In genomic region chr4:183100827-183101226, GRCh38 we compare ENCODE assay signal across 11 cellular contexts. TPM values are rescaled to one million over a fixed set of nuclear protein-coding genes. Genes with fewer than 3 reads are reported as not detected.
DNase-seq lines count a peak whose midpoint lies in the region; ATAC-seq and TF ChIP-seq lines count a peak whose summit lies in the region.
"Had no signal": no experiment of that assay in that cellular context is flagged by ENCODE, and none has a peak within 500 bp of the region (broad histone marks: within the 10 kb centered on the region; RNA-seq: fewer than 3 reads in every experiment).

No MANE protein-coding gene starts in this region.

- no peaks in the 10 kb centered on the region for H3K36me3 Mint-ChIP-seq in activated naive CD4-positive, alpha-beta T cell treated with anti-CD3 and anti-CD28 coated beads, Interleukin-2, amount 10 ng/mL, durations not matched to agents 7 days and 5 days
- no peaks in the 10 kb centered on the region for H3K36me3 Mint-ChIP-seq in activated CD8-positive, alpha-beta memory T cell treated with anti-CD3 and anti-CD28 coated beads, Interleukin-2, amount 10 ng/mL, durations not matched to agents 7 days and 5 days

- CTCF ChIA-PET in activated naive CD4-positive, alpha-beta T cell treated with anti-CD3 and anti-CD28 coated beads, Interleukin-2, amount 10 ng/mL, durations not matched to agents 7 days and 5 days (lab: Charles Lee) = no interaction called here
- CTCF ChIA-PET in activated CD8-positive, alpha-beta memory T cell treated with anti-CD3 and anti-CD28 coated beads, Interleukin-2, amount 10 ng/mL, durations not matched to agents 7 days and 5 days (lab: Charles Lee) = interaction anchor here (1.0 kb wide), 1 partner anchor 10 kb away, joined by 3 read pairs; no protein-coding TSS in a partner anchor

- H3K27me3 ChIP-seq in adipocyte (replicated peaks; ENCODE audit: control insufficient read depth, insufficient read depth, low read length) = no peaks in the 10 kb centered on the region
- no peaks in the 10 kb centered on the region for H3K27me3 ChIP-seq in kidney epithelial cell (ENCODE audit: control insufficient read depth, insufficient read depth, low read length)
- H3K27me3 ChIP-seq in testis = no peaks in the 10 kb centered on the region

- H3K9ac ChIP-seq in adipocyte (ENCODE audit: low read length) = peak overlapping the region; percentile 92

- ATAC-seq in activated CD8-positive, alpha-beta memory T cell treated with anti-CD3 and anti-CD28 coated beads, Interleukin-2, amount 10 ng/mL, durations not matched to agents 7 days and 5 days = no peak
- ATAC-seq: left lobe of liver had no signal

- peak overlapping the region; percentile 18 for H3K4me3 Mint-ChIP-seq in activated naive CD4-positive, alpha-beta T cell treated with anti-CD3 and anti-CD28 coated beads, Interleukin-2, amount 10 ng/mL, durations not matched to agents 7 days and 5 days
- H3K4me3 Mint-ChIP-seq in activated CD8-positive, alpha-beta memory T cell treated with anti-CD3 and anti-CD28 coated beads, Interleukin-2, amount 10 ng/mL, durations not matched to agents 7 days and 5 days = no peak overlapping the region

- no peaks in the 10 kb centered on the region for H3K9me3 Mint-ChIP-seq in activated naive CD4-positive, alpha-beta T cell treated with anti-CD3 and anti-CD28 coated beads, Interleukin-2, amount 10 ng/mL, durations not matched to agents 7 days and 5 days
- H3K9me3 Mint-ChIP-seq in activated CD8-positive, alpha-beta memory T cell treated with anti-CD3 and anti-CD28 coated beads, Interleukin-2, amount 10 ng/mL, durations not matched to agents 7 days and 5 days (ENCODE audit: low read depth) = no peaks in the 10 kb centered on the region

- peaks cover 59% of the 10 kb centered on the region for H3K27me3 Mint-ChIP-seq in activated naive CD4-positive, alpha-beta T cell treated with anti-CD3 and anti-CD28 coated beads, Interleukin-2, amount 10 ng/mL, durations not matched to agents 7 days and 5 days
- peaks cover 54% of the 10 kb centered on the region for H3K27me3 Mint-ChIP-seq in activated CD8-positive, alpha-beta memory T cell treated with anti-CD3 and anti-CD28 coated beads, Interleukin-2, amount 10 ng/mL, durations not matched to agents 7 days and 5 days

- TF ChIP-seq POLR2A in testis (IDR thresholded peaks at IDR 0.05) = no peak

- no peaks in the 10 kb centered on the region for H3K9me3 ChIP-seq in adipocyte (ENCODE audit: control insufficient read depth, low read length)
- no peaks in the 10 kb centered on the region for H3K9me3 ChIP-seq in testis

- no peaks in the 10 kb centered on the region for H3K36me3 ChIP-seq in adipocyte (ENCODE audit: control insufficient read depth, insufficient read depth, low read length, severe bottlenecking)
- no peaks in the 10 kb centered on the region for H3K36me3 ChIP-seq in kidney epithelial cell (ENCODE audit: control insufficient read depth, insufficient read depth, low read length)
- no peaks in the 10 kb centered on the region for H3K36me3 ChIP-seq in testis (ENCODE audit: low read depth, missing control alignments)

- H3K27ac Mint-ChIP-seq in activated naive CD4-positive, alpha-beta T cell treated with anti-CD3 and anti-CD28 coated beads, Interleukin-2, amount 10 ng/mL, durations not matched to agents 7 days and 5 days = no peak overlapping the region
- H3K27ac Mint-ChIP-seq in activated CD8-positive, alpha-beta memory T cell treated with anti-CD3 and anti-CD28 coated beads, Interleukin-2, amount 10 ng/mL, durations not matched to agents 7 days and 5 days = no peak overlapping the region

- H3K4me1 ChIP-seq in adipocyte (ENCODE audit: control insufficient read depth, insufficient read depth, low read length) (peaks cover 33% of the 10 kb centered on the region), testis (peaks cover 6% of the 10 kb centered on the region)

- H3K27ac ChIP-seq in testis = no peak overlapping the region

- no peak for TF ChIP-seq CTCF in kidney epithelial cell (IDR thresholded peaks at IDR 0.05; ENCODE audit: insufficient read depth, low read length, poor library complexity, severe bottlenecking)
- TF ChIP-seq CTCF in testis (IDR thresholded peaks at IDR 0.05) = no peak

- 38 to 41% methylated on average over 6 of the region's 6 CpGs for whole genome bisulfite sequencing in testis, 2 donors

- intact Hi-C loops in testis (cut with DNase I; ENCODE audit: low total_unique reads) = no loop called here

- H3K4me3 ChIP-seq in adipocyte (ENCODE audit: low read length) (peak overlapping the region; percentile 91), kidney epithelial cell (ENCODE audit: low read depth, low read length) (peak overlapping the region; percentile 88), testis (peak overlapping the region in 1 of 2 donors; percentile 95)

- no peak for DNase-seq in activated naive CD4-positive, alpha-beta T cell treated with anti-CD3 and anti-CD28 coated beads, Interleukin-2, amount 10 ng/mL, durations not matched to agents 7 days and 5 days
- DNase-seq in activated naive CD4-positive, alpha-beta T cell treated with anti-CD3 and anti-CD28 coated beads, Interleukin-2, amount 50 U/mL, for 16 hours = no peak
- DNase-seq in adipocyte (ENCODE audit: low read depth) (no peak), kidney epithelial cell (ENCODE audit: low read depth) (no peak), testis (peak; percentile 40), C1 segment of cervical spinal cord (lab: John Stamatoyannopoulos, UW) (no peak), germinal center (ENCODE audit: low spot score) (no peak)
- DNase-seq in activated CD8-positive, alpha-beta memory T cell treated with anti-CD3 and anti-CD28 coated beads, Interleukin-2, amount 10 ng/mL, durations not matched to agents 7 days and 5 days = no peak
- DNase-seq: NCI-H187; stimulated activated naive CD4-positive, alpha-beta T cell had no signal

- H3K4me1 Mint-ChIP-seq in activated naive CD4-positive, alpha-beta T cell treated with anti-CD3 and anti-CD28 coated beads, Interleukin-2, amount 10 ng/mL, durations not matched to agents 7 days and 5 days = peaks cover 2% of the 10 kb centered on the region
- H3K4me1 Mint-ChIP-seq in activated CD8-positive, alpha-beta memory T cell treated with anti-CD3 and anti-CD28 coated beads, Interleukin-2, amount 10 ng/mL, durations not matched to agents 7 days and 5 days = no peaks in the 10 kb centered on the region

RNA-seq across cellular contexts. Expression of gene WWC2, which starts 1.8 kb away (rescaled TPM):
- total RNA-seq in kidney epithelial cell (29.0 and 30.2 TPM in 2 replicates), testis (10 to 100 TPM; 64.2 to 76.7 TPM)
- 34.4 TPM for polyA plus RNA-seq in testis (ENCODE audit: insufficient read depth, low read depth, low replicate concordance)
- total RNA-seq in activated CD8-positive, alpha-beta memory T cell treated with anti-CD3 and anti-CD28 coated beads, Interleukin-2, amount 10 ng/mL, durations not matched to agents 7 days and 5 days = under 1 TPM; 0.05 to 0.20 TPM

Comparison
In these comparisons a context has a peak if more than half of its experiments do, and no peak if none do; other contexts are left out.
1. RNA of gene WWC2, which starts 1.8 kb away (total RNA-seq): 64.2 to 76.7 TPM in testis and 29.0 to 30.2 TPM in kidney epithelial cell; 0.05 to 0.20 TPM in activated CD8-positive, alpha-beta memory T cell treated with anti-CD3 and anti-CD28 coated beads, Interleukin-2, amount 10 ng/mL, durations not matched to agents 7 days and 5 days; every median in the first group is over 10 times any median in the second.